ENCODE assay signal across 14 cellular contexts in genomic region chr12:25864287-25864686, GRCh38.
"Had no signal": no experiment of that assay in that cellular context is flagged by ENCODE, and none has a peak within 500 bp of the region (broad histone marks: within the 10 kb centered on the region; RNA-seq: fewer than 3 reads in every experiment).

No MANE protein-coding gene starts in this region.

- H3K4me3 ChIP-seq: dorsolateral prefrontal cortex, lower lobe of right lung, right lobe of liver, suprapubic skin had no signal

- H3K4me1 ChIP-seq: lower lobe of right lung, right lobe of liver had no signal

- H3K27ac ChIP-seq: dorsolateral prefrontal cortex, lower lobe of right lung, right lobe of liver, suprapubic skin had no signal

- H3K36me3 ChIP-seq: lower lobe of right lung, right lobe of liver, suprapubic skin had no signal

- DNase-seq: activated B cell treated with CpG ODN at 0.5 μM for 24 hours; activated CD4-positive, alpha-beta T cell treated with anti-CD3 and anti-CD28 coated beads for 48 hours; activated CD8-positive, alpha-beta T cell treated with anti-CD3 and anti-CD28 coated beads for 36 hours; activated gamma-delta T cell; activated naive CD8-positive, alpha-beta T cell treated with anti-CD3 and anti-CD28 coated beads for 36 hours; activated T-cell treated with anti-CD3 and anti-CD28 coated beads, Interleukin-2, amount 50 U/mL, for 4 hours; anterior cingulate cortex; dorsolateral prefrontal cortex; endodermal cell; left colon; lower lobe of right lung; midbrain; right lobe of liver had no signal

- H3K9me3 ChIP-seq: lower lobe of right lung, right lobe of liver, suprapubic skin had no signal

- H3K27me3 ChIP-seq: right lobe of liver, suprapubic skin had no signal
